21 cellular contexts compared by ENCODE assay signal in genomic region chr2:222952204-222952603, GRCh38.
DNase-seq lines count a peak whose midpoint lies in the region; ATAC-seq and TF ChIP-seq lines count a peak whose summit lies in the region.
"Had no signal": no experiment of that assay in that cellular context is flagged by ENCODE, and none has a peak within 500 bp of the region (broad histone marks: within the 10 kb centered on the region; RNA-seq: fewer than 3 reads in every experiment).

No MANE protein-coding gene starts in this region.

- no peak for TF ChIP-seq POLR2A in thyroid gland (IDR thresholded peaks at IDR 0.05)

- H3K9me3 ChIP-seq in thyroid gland = no peaks in the 10 kb centered on the region
- H3K9me3 ChIP-seq: esophagus muscularis mucosa had no signal

- in situ Hi-C loops in brain microvascular endothelial cell (cut with HindIII; ENCODE audit: low pct_ligation_motif_present, low sequenced_read_pairs) = no loop called here

- H3K27ac ChIP-seq in thyroid gland (no peak overlapping the region), brain microvascular endothelial cell (no peak overlapping the region)
- H3K27ac ChIP-seq: esophagus muscularis mucosa, heart left ventricle, HL-60, PC-9, SK-N-MC had no signal

- H3K4me1 Mint-ChIP-seq in effector memory CD8-positive, alpha-beta T cell (ENCODE audit: low read depth in 2 of 2) = no peaks in the 10 kb centered on the region
- H3K4me1 Mint-ChIP-seq: brain; GM23338; memory B cell; stimulated activated naive B cell treated with anti-CD40 and anti-IgM and Interleukin-4, amounts not matched to agents 10 μg/mL and 1 μg/mL and 100 μg/mL, for 72 hours had no signal

- H3K4me3 Mint-ChIP-seq in effector memory CD8-positive, alpha-beta T cell = no peak overlapping the region
- H3K4me3 Mint-ChIP-seq: brain; CD8-positive, alpha-beta T cell; GM23338; memory B cell; stimulated activated naive B cell treated with anti-CD40 and anti-IgM and Interleukin-4, amounts not matched to agents 10 μg/mL and 1 μg/mL and 100 μg/mL, for 72 hours had no signal

- no peaks in the 10 kb centered on the region for H3K4me1 ChIP-seq in thyroid gland

- ATAC-seq in HG03460 (IDR thresholded peaks at IDR 0.05; ENCODE audit: unreplicated experiment) = no peak
- ATAC-seq in effector memory CD8-positive, alpha-beta T cell (replicated peaks) = no peak
- ATAC-seq: activated naive CD4-positive, alpha-beta T cell treated with anti-CD3 and anti-CD28 coated beads, Interleukin-2, amount 50 U/mL, for 72 hours; CD8-positive, alpha-beta T cell; GM23338; heart left ventricle; stimulated activated naive B cell treated with anti-CD40 and anti-IgM and Interleukin-4, amounts not matched to agents 10 μg/mL and 1 μg/mL and 100 μg/mL, for 72 hours had no signal

- DNase-seq in NCI-H82 (lab: John Stamatoyannopoulos, UW) (peak; percentile 51), NCI-H82 treated with DMSO at 0.1 percent for 48 hours (lab: John Stamatoyannopoulos, UW; ENCODE audit: unreplicated experiment) (no peak), NCI-H146 treated with DMSO at 0.1 percent for 48 hours (lab: John Stamatoyannopoulos, UW; ENCODE audit: unreplicated experiment) (peak; percentile 22), RPMI8226 (peak; percentile 70), thyroid gland (peak; percentile 61 to 69), brain microvascular endothelial cell (no peak)
- DNase-seq in effector memory CD8-positive, alpha-beta T cell = no peak
- DNase-seq: CD8-positive, alpha-beta T cell; GF-D8; heart left ventricle; NCI-H187 treated with DMSO at 0.1 percent for 48 hours; stimulated activated naive B cell treated with anti-CD40 and anti-IgM and Interleukin-4, amounts not matched to agents 10 μg/mL and 1 μg/mL and 100 μg/mL, for 72 hours had no signal

- no peaks in the 10 kb centered on the region for H3K36me3 Mint-ChIP-seq in effector memory CD8-positive, alpha-beta T cell (ENCODE audit: insufficient read depth)
- H3K36me3 Mint-ChIP-seq: activated naive CD4-positive, alpha-beta T cell treated with anti-CD3 and anti-CD28 coated beads, Interleukin-2, amount 50 U/mL, for 72 hours; brain; CD8-positive, alpha-beta T cell; memory B cell had no signal

- TF ChIP-seq CTCF in thyroid gland (IDR thresholded peaks at IDR 0.05) (no peak), brain microvascular endothelial cell (IDR thresholded peaks at IDR 0.05; ENCODE audit: low read depth, low read length, missing control alignments) (no peak)

- no peaks in the 10 kb centered on the region for H3K9me3 Mint-ChIP-seq in effector memory CD8-positive, alpha-beta T cell
- H3K9me3 Mint-ChIP-seq: activated naive CD4-positive, alpha-beta T cell treated with anti-CD3 and anti-CD28 coated beads, Interleukin-2, amount 50 U/mL, for 72 hours; CD8-positive, alpha-beta T cell; GM23338 had no signal

- no peak overlapping the region for H3K4me3 ChIP-seq in thyroid gland (replicated peaks in 1 of 3)
- H3K4me3 ChIP-seq in brain microvascular endothelial cell (ENCODE audit: low read depth, low read length) = no peak overlapping the region
- H3K4me3 ChIP-seq: esophagus muscularis mucosa, GM23338, heart left ventricle, PC-9, SK-N-MC had no signal

- intact Hi-C loops in thyroid gland (cut with DNase I) = no loop called here

- no peak overlapping the region for H3K27ac Mint-ChIP-seq in effector memory CD8-positive, alpha-beta T cell
- H3K27ac Mint-ChIP-seq: activated naive CD4-positive, alpha-beta T cell treated with anti-CD3 and anti-CD28 coated beads, Interleukin-2, amount 50 U/mL, for 72 hours; brain; CD8-positive, alpha-beta T cell; GM23338; memory B cell; stimulated activated naive B cell treated with anti-CD40 and anti-IgM and Interleukin-4, amounts not matched to agents 10 μg/mL and 1 μg/mL and 100 μg/mL, for 72 hours had no signal

- H3K36me3 ChIP-seq in thyroid gland (no peaks in the 10 kb centered on the region), brain microvascular endothelial cell (replicated peaks) (no peaks in the 10 kb centered on the region)
- H3K36me3 ChIP-seq: esophagus muscularis mucosa, heart left ventricle had no signal

- H3K27me3 ChIP-seq in thyroid gland (no peaks in the 10 kb centered on the region), brain microvascular endothelial cell (replicated peaks) (no peaks in the 10 kb centered on the region)
- H3K27me3 ChIP-seq: esophagus muscularis mucosa, heart left ventricle had no signal

- H3K27me3 Mint-ChIP-seq in effector memory CD8-positive, alpha-beta T cell = peaks cover 15 to 25% of the 10 kb centered on the region in 2 donors

Comparison
In these comparisons a context has a peak if more than half of its experiments do, and no peak if none do; other contexts are left out.
1. DNase-seq: peak in NCI-H82 (single experiment), NCI-H146 treated with DMSO at 0.1 percent for 48 hours (single experiment), RPMI8226 (single experiment) and thyroid gland (2 of 2); none in NCI-H82 treated with DMSO at 0.1 percent for 48 hours (single experiment), brain microvascular endothelial cell (single experiment) and effector memory CD8-positive, alpha-beta T cell (0 of 3).